ENCODE assay signal across 19 cellular contexts in genomic region chr17:4573115-4573514, GRCh38. TPM values are rescaled to one million over a fixed set of nuclear protein-coding genes. Genes with fewer than 3 reads are reported as not detected.
"Had no signal": no experiment of that assay in that cellular context is flagged by ENCODE, and none has a peak within 500 bp of the region (broad histone marks: within the 10 kb centered on the region; RNA-seq: fewer than 3 reads in every experiment).

No MANE protein-coding gene starts in this region.

- H3K27me3 Mint-ChIP-seq: T-cell had no signal

- H3K4me3 Mint-ChIP-seq: endodermal cell; mesothelial cell of epicardium; natural killer cell treated with Interleukin-12 subunit alpha and Interleukin-12 subunit beta and Interleukin-15 and Interleukin-18, amount 100 ng/mL, for 72 hours; T-cell had no signal

- H3K27ac ChIP-seq: brain microvascular endothelial cell, epithelial cell of prostate, foreskin keratinocyte, tibial artery had no signal

- H3K4me1 ChIP-seq: foreskin keratinocyte, tibial artery had no signal

- H3K9me3 ChIP-seq: tibial artery had no signal

- H3K36me3 Mint-ChIP-seq: mesothelial cell of epicardium; natural killer cell treated with Interleukin-12 subunit alpha and Interleukin-12 subunit beta and Interleukin-15 and Interleukin-18, amount 100 ng/mL, for 72 hours; T-cell had no signal

- DNase-seq: activated gamma-delta T cell, aorta, brain microvascular endothelial cell, endodermal cell, foreskin keratinocyte, hypothalamus, islet precursor cell, nucleus accumbens, substantia nigra, tibial artery had no signal

- FAIRE-seq: colon, urothelium cell line had no signal

- H3K36me3 ChIP-seq: brain microvascular endothelial cell, tibial artery had no signal

- ATAC-seq: left lobe of liver, SK-N-SH treated with all-trans-retinoic acid at 6 μM for 48 hours had no signal

- H3K4me3 ChIP-seq: tibial artery had no signal

- H3K9me3 Mint-ChIP-seq: mesothelial cell of epicardium; natural killer cell treated with Interleukin-12 subunit alpha and Interleukin-12 subunit beta and Interleukin-15 and Interleukin-18, amount 100 ng/mL, for 72 hours; T-cell had no signal

- H3K27me3 ChIP-seq: brain microvascular endothelial cell had no signal

- H3K27ac Mint-ChIP-seq: endodermal cell; natural killer cell treated with Interleukin-12 subunit alpha and Interleukin-12 subunit beta and Interleukin-15 and Interleukin-18, amount 100 ng/mL, for 72 hours; T-cell had no signal

RNA-seq across cellular contexts. Expression of gene SMTNL2, which starts 11.2 kb away (rescaled TPM):
- total RNA-seq: foreskin keratinocyte; left lobe of liver; lung microvascular endothelial cell; natural killer cell treated with Interleukin-12 subunit alpha and Interleukin-12 subunit beta and Interleukin-15 and Interleukin-18, amount 100 ng/mL, for 72 hours; T-cell had no signal
- polyA plus RNA-seq: aorta, foreskin keratinocyte had no signal

RNA-seq across cellular contexts. Expression of gene GGT6, which starts 12.7 kb away (rescaled TPM):
- total RNA-seq: aorta; endodermal cell; lung microvascular endothelial cell; natural killer cell treated with Interleukin-12 subunit alpha and Interleukin-12 subunit beta and Interleukin-15 and Interleukin-18, amount 100 ng/mL, for 72 hours; T-cell had no signal
